Comparison of ENCODE assay signal across 11 cellular contexts in genomic region chr11:16669799-16670415, GRCh38.
DNase-seq lines count a peak whose midpoint lies in the region; TF ChIP-seq lines count a peak whose summit lies in the region.
"Had no signal": no experiment of that assay in that cellular context is flagged by ENCODE, and none has a peak within 500 bp of the region (broad histone marks: within the 10 kb centered on the region; RNA-seq: fewer than 3 reads in every experiment).

No MANE protein-coding gene starts in this region.

- H3K4me2 ChIP-seq in neuronal stem cell (ENCODE audit: insufficient read depth, low read length, poor library complexity, severe bottlenecking), result no peak overlapping the region

- H3K18ac ChIP-seq in neuronal stem cell (ENCODE audit: low read length), result peak overlapping the region; percentile 55

- H3K36me3 ChIP-seq in H7 (replicated peaks; ENCODE audit: control insufficient read depth, insufficient read depth, low read length), result no peaks in the 10 kb centered on the region
- no peaks in the 10 kb centered on the region for H3K36me3 ChIP-seq in neuronal stem cell (replicated peaks in 1 of 2; ENCODE audit: control insufficient read depth in 2 of 2, insufficient read depth in 2 of 2, low read length in 2 of 2)
- H3K36me3 ChIP-seq in tibial nerve, result no peaks in the 10 kb centered on the region
- H3K36me3 ChIP-seq: thyroid gland had no signal

- H3K27ac ChIP-seq in neuronal stem cell (replicated peaks; ENCODE audit: low read length), result peak overlapping the region; percentile 22
- no peak overlapping the region for H3K27ac ChIP-seq in tibial nerve
- H3K27ac ChIP-seq: thyroid gland had no signal

- TF ChIP-seq CTCF in epithelial cell of esophagus (IDR thresholded peaks at IDR 0.05; ENCODE audit: insufficient read depth, low read depth, low read length, missing control alignments), result no peak
- no peak for TF ChIP-seq CTCF in tibial nerve (IDR thresholded peaks at IDR 0.05)

- H4K91ac ChIP-seq in neuronal stem cell (ENCODE audit: low read depth, low read length, poor library complexity), result no peak overlapping the region

- H3K27me3 ChIP-seq in H7 (ENCODE audit: control insufficient read depth, insufficient read depth, low read length) (no peaks in the 10 kb centered on the region), neuronal stem cell (ENCODE audit: control insufficient read depth in 3 of 3, insufficient read depth in 3 of 3, low read depth in 1 of 3, low read length in 3 of 3) (no peaks in the 10 kb centered on the region), tibial nerve (no peaks in the 10 kb centered on the region)
- H3K27me3 ChIP-seq: thyroid gland had no signal

- no peaks in the 10 kb centered on the region for H3K79me1 ChIP-seq in neuronal stem cell (ENCODE audit: low read depth, low read length)

- no peak overlapping the region for H3K4ac ChIP-seq in neuronal stem cell (ENCODE audit: low read length)

- H3K9ac ChIP-seq in neuronal stem cell (ENCODE audit: low read depth, low read length, poor library complexity), result no peak overlapping the region

- H3K4me1 ChIP-seq in neuronal stem cell (ENCODE audit: control insufficient read depth in 2 of 2, insufficient read depth in 1 of 2, low read depth in 1 of 2, low read length in 2 of 2) (peaks cover 0 to 10% of the 10 kb centered on the region in 2 donors), tibial nerve (no peaks in the 10 kb centered on the region)
- H3K4me1 ChIP-seq: thyroid gland had no signal

- no peak for TF ChIP-seq POLR2A in tibial nerve (IDR thresholded peaks at IDR 0.05)

- WGBS in neuronal stem cell (ENCODE audit: extremely low coverage in 2 of 2, insufficient read length in 2 of 2, insufficient replicate concordance in 1 of 2), 2 donors, result no CpG with 5 or more reads among the region's 2 CpGs
- 91 to 94% methylated on average over 2 of the region's 2 CpGs for WGBS in tibial nerve, 2 donors

- H2BK5ac ChIP-seq in neuronal stem cell (ENCODE audit: low read length), result no peak overlapping the region

- H2AK5ac ChIP-seq in neuronal stem cell (ENCODE audit: low read depth, low read length), result no peak overlapping the region

- H3K9me3 ChIP-seq in neuronal stem cell (replicated peaks in 1 of 2; ENCODE audit: control insufficient read depth in 2 of 2, insufficient read depth in 1 of 2, low read depth in 1 of 2, low read length in 2 of 2), result peaks cover 0 to 10% of the 10 kb centered on the region in 2 donors
- H3K9me3 ChIP-seq in tibial nerve, result peaks cover 0 to 54% (median 0%) of the 10 kb centered on the region in 4 donors
- H3K9me3 ChIP-seq: thyroid gland had no signal

- no peak overlapping the region for H2AFZ ChIP-seq in neuronal stem cell (ENCODE audit: low read length)

- H2BK12ac ChIP-seq in neuronal stem cell (ENCODE audit: low read length), result no peak overlapping the region

- no peak for TF ChIP-seq EP300 in tibial nerve (IDR thresholded peaks at IDR 0.05)

- H4K8ac ChIP-seq in neuronal stem cell (ENCODE audit: low read depth, low read length), result no peak overlapping the region

- H3K14ac ChIP-seq in neuronal stem cell (ENCODE audit: low read length), result no peak overlapping the region

- no peak overlapping the region for H2BK120ac ChIP-seq in neuronal stem cell (ENCODE audit: low read depth, low read length)

- no peak overlapping the region for H2BK15ac ChIP-seq in neuronal stem cell (ENCODE audit: low read length)

- H3K23ac ChIP-seq in neuronal stem cell (ENCODE audit: low read depth, low read length, poor library complexity), result no peak overlapping the region

- DNase-seq in H7 (peak; percentile 40), NCI-H226 (peak; percentile 66), epithelial cell of esophagus (ENCODE audit: low read depth) (peak; percentile 76), neuronal stem cell (ENCODE audit: low spot score) (no peak), tibial nerve (ENCODE audit: low spot score in 2 of 2) (no peak), cortex of kidney (lab: John Stamatoyannopoulos, UW) (no peak), ureter (ENCODE audit: low spot score) (no peak)
- DNase-seq: central memory CD4-positive, alpha-beta T cell; T-helper 9 cell; thyroid gland had no signal

- H3K4me3 ChIP-seq in H7 (ENCODE audit: insufficient read depth, low read depth, low read length) (no peak overlapping the region), epithelial cell of esophagus (ENCODE audit: low read length) (no peak overlapping the region), neuronal stem cell (ENCODE audit: low read length in 2 of 2) (no peak overlapping the region), tibial nerve (no peak overlapping the region)
- H3K4me3 ChIP-seq: lung, thyroid gland had no signal

Comparison
In these comparisons a context has a peak if more than half of its experiments do, and no peak if none do; other contexts are left out.
1. DNase-seq: peak in H7 (single experiment), NCI-H226 (single experiment) and epithelial cell of esophagus (single experiment); none in neuronal stem cell (single experiment), tibial nerve (0 of 2), cortex of kidney (single experiment) and ureter (single experiment).